ENCODE assay signal across 1 cellular context in the genomic region with DNA sequence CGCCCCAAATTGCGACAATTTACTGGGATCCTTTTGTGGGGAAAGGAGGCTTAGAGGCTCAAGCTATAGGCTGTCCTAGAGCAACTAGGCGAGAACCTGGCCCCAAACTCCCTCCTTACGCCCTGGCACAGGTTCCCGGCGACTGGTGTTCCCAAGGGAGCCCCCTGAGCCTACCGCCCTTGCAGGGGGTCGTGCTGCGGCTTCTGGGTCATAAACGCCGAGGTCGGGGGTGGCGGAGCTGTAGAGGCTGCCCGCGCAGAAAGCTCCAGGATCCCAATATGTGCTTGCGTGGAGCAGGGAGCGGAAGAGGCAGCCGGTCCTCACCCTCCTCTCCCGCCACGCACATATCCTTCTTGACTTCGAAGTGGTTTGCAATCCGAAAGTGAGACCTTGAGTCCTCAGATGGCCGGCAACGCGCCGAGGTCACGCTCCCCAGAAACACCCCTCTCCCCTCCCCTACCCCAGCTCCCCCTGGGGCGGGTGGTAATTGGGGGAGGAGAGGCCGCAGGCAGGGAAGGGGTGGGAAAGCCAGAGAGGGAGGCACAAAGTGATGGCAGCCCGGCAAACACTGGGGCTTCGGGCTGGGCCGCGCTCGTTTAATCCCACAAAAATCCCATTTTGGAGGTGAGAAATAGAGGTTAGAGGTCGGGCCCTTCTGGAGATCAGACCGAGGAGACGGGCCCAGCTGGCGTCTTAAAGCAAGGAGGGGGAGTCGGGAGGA.
TF ChIP-seq lines count a peak whose summit lies in the region.

No MANE protein-coding gene starts in this region.

TF ChIP-seq in SK-N-SH treated with all-trans-retinoic acid at 6 μM for 48 hours, 23 proteins besides CTCF, POLR2A, EP300 and RAD21 (continued from another document):
- TF ChIP-seq PPARA (CRISPR knock-in tag; IDR thresholded peaks at IDR 0.05; ENCODE audit: borderline replicate concordance) (no peak), ZC3H10 (CRISPR knock-in tag; IDR thresholded peaks at IDR 0.05) (no peak), ISL1 (CRISPR knock-in tag; IDR thresholded peaks at IDR 0.05) (no peak), ARNTL (CRISPR knock-in tag; IDR thresholded peaks at IDR 0.05; ENCODE audit: borderline replicate concordance, low read depth) (no peak)
- TF ChIP-seq, protein P1, sequence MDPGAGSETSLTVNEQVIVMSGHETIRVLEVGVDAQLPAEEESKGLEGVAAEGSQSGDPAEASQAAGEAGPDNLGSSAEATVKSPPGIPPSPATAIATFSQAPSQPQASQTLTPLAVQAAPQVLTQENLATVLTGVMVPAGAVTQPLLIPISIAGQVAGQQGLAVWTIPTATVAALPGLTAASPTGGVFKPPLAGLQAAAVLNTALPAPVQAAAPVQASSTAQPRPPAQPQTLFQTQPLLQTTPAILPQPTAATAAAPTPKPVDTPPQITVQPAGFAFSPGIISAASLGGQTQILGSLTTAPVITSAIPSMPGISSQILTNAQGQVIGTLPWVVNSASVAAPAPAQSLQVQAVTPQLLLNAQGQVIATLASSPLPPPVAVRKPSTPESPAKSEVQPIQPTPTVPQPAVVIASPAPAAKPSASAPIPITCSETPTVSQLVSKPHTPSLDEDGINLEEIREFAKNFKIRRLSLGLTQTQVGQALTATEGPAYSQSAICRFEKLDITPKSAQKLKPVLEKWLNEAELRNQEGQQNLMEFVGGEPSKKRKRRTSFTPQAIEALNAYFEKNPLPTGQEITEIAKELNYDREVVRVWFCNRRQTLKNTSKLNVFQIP (CRISPR knock-in tag; IDR thresholded peaks at IDR 0.05; ENCODE audit: borderline replicate concordance, low read depth): no peak
